1 cellular context compared by ENCODE assay signal in the genomic region with DNA sequence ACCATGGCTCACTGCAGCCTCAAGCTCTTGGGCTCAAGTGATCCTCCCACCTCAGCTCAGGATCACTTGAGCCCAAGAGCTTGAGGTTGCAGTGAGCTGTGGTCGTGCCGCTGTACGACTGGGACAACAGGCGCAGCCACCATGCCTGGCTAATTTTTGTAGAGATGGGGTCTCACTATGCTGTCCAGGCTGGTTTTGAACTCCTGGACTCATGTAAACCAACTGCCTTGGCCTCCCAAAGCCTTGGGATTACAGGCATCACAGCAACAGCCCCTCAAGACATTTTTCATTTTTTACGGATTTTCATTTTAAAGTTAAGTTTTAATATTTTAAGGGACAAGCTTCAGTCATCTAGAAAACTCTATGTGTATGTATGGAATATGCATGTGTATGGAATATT.
TF ChIP-seq lines count a peak whose summit lies in the region.

No MANE protein-coding gene starts in this region.

TF ChIP-seq in WTC11, 78 proteins besides CTCF, POLR2A, EP300 and RAD21 (continued from another document):
- TF ChIP-seq, protein P1, sequence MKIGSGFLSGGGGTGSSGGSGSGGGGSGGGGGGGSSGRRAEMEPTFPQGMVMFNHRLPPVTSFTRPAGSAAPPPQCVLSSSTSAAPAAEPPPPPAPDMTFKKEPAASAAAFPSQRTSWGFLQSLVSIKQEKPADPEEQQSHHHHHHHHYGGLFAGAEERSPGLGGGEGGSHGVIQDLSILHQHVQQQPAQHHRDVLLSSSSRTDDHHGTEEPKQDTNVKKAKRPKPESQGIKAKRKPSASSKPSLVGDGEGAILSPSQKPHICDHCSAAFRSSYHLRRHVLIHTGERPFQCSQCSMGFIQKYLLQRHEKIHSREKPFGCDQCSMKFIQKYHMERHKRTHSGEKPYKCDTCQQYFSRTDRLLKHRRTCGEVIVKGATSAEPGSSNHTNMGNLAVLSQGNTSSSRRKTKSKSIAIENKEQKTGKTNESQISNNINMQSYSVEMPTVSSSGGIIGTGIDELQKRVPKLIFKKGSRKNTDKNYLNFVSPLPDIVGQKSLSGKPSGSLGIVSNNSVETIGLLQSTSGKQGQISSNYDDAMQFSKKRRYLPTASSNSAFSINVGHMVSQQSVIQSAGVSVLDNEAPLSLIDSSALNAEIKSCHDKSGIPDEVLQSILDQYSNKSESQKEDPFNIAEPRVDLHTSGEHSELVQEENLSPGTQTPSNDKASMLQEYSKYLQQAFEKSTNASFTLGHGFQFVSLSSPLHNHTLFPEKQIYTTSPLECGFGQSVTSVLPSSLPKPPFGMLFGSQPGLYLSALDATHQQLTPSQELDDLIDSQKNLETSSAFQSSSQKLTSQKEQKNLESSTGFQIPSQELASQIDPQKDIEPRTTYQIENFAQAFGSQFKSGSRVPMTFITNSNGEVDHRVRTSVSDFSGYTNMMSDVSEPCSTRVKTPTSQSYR (CRISPR knock-in tag; IDR thresholded peaks at IDR 0.05), result no peak
